In the genomic region with DNA sequence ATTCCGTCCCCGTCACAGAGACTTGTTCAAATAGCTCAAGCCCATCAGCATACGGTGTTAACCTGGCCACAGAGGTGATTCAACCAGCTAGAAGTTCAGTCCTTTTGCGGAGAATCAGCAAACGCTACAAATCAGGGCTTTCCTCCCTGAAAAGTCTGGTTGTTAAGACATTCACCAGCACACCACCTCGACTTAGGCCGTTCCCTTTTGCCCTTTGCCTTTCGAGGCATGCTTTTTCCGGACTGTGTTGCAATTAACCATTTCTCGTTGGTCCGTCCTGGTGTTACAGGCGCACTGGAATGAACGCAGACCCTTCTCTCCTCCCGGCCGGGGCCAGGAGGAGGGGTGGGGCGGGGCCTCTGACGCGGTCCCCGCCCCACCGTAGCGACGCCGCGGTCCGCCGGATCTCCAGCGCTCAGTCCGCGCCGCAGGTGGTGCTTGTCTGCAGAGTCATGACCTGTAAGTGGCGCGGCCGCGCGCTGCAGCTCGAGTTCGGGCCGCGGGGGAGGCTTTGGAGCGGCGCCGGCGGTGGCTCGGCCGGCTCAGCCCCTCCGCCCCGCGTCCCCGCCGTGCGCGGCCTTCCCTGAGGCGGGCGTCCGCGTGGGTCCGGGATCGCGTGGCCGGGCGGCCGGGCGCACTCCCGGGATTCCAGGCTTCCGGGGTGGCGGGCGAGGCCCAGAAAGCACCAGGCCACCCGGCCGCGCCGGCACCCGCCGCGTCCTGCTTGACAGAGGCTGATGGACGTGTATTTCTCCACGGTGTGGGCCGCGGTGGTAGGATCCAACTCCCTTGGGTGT, we compare ENCODE assay signal across 1 cellular context.
TF ChIP-seq lines count a peak whose summit lies in the region.

A gene with protein sequence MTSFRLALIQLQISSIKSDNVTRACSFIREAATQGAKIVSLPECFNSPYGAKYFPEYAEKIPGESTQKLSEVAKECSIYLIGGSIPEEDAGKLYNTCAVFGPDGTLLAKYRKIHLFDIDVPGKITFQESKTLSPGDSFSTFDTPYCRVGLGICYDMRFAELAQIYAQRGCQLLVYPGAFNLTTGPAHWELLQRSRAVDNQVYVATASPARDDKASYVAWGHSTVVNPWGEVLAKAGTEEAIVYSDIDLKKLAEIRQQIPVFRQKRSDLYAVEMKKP (plus strand): TSS at position 418 of the 797 bp plus-strand sequence. CDS start 35 bp downstream, at position 453.

TF ChIP-seq in HepG2, 621 proteins besides CTCF, POLR2A, EP300 and RAD21 (continued from another document and continues in another):
- TF ChIP-seq ETS1 (CRISPR knock-in tag; IDR thresholded peaks at IDR 0.05) = 0 out of 2 replicates have a peak, but pooled peaks have one; percentile 66
- no peak for TF ChIP-seq HDAC6 (IDR thresholded peaks at IDR 0.05; ENCODE audit: low read depth, low read length)
- TF ChIP-seq ZNF550 (CRISPR knock-in tag; IDR thresholded peaks at IDR 0.05; ENCODE audit: borderline replicate concordance) = no peak
- peak; percentile 20; the same call in 1 of the 2 replicates for TF ChIP-seq CBFB (CRISPR knock-in tag; IDR thresholded peaks at IDR 0.05)
- no peak for TF ChIP-seq WIZ (CRISPR knock-in tag; IDR thresholded peaks at IDR 0.05)
- no peak for TF ChIP-seq TBL1XR1 (IDR thresholded peaks at IDR 0.05; ENCODE audit: borderline replicate concordance, low read length, partially characterized antibody)
- peak; percentile 62 for TF ChIP-seq GATAD2A (CRISPR knock-in tag; IDR thresholded peaks at IDR 0.05)
- TF ChIP-seq, protein P1, sequence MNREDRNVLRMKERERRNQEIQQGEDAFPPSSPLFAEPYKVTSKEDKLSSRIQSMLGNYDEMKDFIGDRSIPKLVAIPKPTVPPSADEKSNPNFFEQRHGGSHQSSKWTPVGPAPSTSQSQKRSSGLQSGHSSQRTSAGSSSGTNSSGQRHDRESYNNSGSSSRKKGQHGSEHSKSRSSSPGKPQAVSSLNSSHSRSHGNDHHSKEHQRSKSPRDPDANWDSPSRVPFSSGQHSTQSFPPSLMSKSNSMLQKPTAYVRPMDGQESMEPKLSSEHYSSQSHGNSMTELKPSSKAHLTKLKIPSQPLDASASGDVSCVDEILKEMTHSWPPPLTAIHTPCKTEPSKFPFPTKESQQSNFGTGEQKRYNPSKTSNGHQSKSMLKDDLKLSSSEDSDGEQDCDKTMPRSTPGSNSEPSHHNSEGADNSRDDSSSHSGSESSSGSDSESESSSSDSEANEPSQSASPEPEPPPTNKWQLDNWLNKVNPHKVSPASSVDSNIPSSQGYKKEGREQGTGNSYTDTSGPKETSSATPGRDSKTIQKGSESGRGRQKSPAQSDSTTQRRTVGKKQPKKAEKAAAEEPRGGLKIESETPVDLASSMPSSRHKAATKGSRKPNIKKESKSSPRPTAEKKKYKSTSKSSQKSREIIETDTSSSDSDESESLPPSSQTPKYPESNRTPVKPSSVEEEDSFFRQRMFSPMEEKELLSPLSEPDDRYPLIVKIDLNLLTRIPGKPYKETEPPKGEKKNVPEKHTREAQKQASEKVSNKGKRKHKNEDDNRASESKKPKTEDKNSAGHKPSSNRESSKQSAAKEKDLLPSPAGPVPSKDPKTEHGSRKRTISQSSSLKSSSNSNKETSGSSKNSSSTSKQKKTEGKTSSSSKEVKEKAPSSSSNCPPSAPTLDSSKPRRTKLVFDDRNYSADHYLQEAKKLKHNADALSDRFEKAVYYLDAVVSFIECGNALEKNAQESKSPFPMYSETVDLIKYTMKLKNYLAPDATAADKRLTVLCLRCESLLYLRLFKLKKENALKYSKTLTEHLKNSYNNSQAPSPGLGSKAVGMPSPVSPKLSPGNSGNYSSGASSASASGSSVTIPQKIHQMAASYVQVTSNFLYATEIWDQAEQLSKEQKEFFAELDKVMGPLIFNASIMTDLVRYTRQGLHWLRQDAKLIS (CRISPR knock-in tag; IDR thresholded peaks at IDR 0.05) = no peak
- TF ChIP-seq ELK4 (CRISPR knock-in tag; IDR thresholded peaks at IDR 0.05; ENCODE audit: borderline replicate concordance) = 0 out of 2 replicates have a peak, but pooled peaks have one; percentile 33
- TF ChIP-seq KDM5B (CRISPR knock-in tag; IDR thresholded peaks at IDR 0.05; ENCODE audit: borderline replicate concordance) = peak; percentile 34; the same call in 1 of the 2 replicates
- TF ChIP-seq NFE2L1 (CRISPR knock-in tag; IDR thresholded peaks at IDR 0.05; ENCODE audit: borderline replicate concordance) = no peak
- no peak for TF ChIP-seq TBP (CRISPR knock-in tag; IDR thresholded peaks at IDR 0.05)
- TF ChIP-seq GPN1 (CRISPR knock-in tag; IDR thresholded peaks at IDR 0.05; ENCODE audit: borderline replicate concordance) = no peak
- TF ChIP-seq ZNF430 (CRISPR knock-in tag; IDR thresholded peaks at IDR 0.05) = peak; percentile 59; the same call in 1 of the 2 replicates
- no peak for TF ChIP-seq ZNF891 (CRISPR knock-in tag; IDR thresholded peaks at IDR 0.05)
- TF ChIP-seq MIXL1 (CRISPR knock-in tag; IDR thresholded peaks at IDR 0.05) = peak; percentile 62; the same call in 1 of the 2 replicates
- peak; percentile 39 for TF ChIP-seq MED8 (CRISPR knock-in tag; IDR thresholded peaks at IDR 0.05; ENCODE audit: insufficient replicate concordance)
- TF ChIP-seq, protein P2, sequence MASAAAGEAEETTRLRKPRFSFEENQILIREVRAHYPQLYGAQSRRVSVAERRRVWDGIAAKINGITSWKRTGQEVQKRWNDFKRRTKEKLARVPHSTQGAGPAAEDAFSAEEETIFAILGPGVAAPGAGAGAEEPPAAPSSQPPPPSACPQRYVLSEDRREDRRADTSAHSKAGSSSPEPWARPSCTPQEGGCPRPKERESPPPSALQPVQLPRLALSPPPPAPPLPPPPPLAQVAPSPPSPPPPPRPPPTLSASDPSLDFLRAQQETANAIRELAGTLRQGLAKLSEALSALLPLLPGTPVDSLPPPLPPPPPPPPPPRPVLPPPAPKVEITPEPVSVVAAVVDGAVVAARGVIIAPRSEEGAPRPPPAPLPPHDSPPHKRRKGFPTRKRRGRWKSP (CRISPR knock-in tag; IDR thresholded peaks at IDR 0.05) = peak; percentile 75
- no peak for TF ChIP-seq NFE2 (CRISPR knock-in tag; IDR thresholded peaks at IDR 0.05)
- no peak for TF ChIP-seq ZFP62 (CRISPR knock-in tag; IDR thresholded peaks at IDR 0.05)
- TF ChIP-seq ARNTL (CRISPR knock-in tag; IDR thresholded peaks at IDR 0.05) = peak; percentile 26; the same call in 1 of the 2 replicates
- TF ChIP-seq, protein P3, sequence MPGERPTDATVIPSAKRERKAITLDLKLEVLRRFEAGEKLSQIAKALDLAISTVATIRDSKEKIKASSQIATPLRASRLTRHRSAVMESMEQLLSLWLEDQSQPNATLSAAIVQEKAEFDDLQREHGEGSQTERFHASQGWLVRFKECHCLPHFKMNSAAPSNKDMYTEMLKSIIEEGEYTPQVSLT (CRISPR knock-in tag; IDR thresholded peaks at IDR 0.05; ENCODE audit: borderline replicate concordance, low read depth) = no peak
- TF ChIP-seq, protein P4, sequence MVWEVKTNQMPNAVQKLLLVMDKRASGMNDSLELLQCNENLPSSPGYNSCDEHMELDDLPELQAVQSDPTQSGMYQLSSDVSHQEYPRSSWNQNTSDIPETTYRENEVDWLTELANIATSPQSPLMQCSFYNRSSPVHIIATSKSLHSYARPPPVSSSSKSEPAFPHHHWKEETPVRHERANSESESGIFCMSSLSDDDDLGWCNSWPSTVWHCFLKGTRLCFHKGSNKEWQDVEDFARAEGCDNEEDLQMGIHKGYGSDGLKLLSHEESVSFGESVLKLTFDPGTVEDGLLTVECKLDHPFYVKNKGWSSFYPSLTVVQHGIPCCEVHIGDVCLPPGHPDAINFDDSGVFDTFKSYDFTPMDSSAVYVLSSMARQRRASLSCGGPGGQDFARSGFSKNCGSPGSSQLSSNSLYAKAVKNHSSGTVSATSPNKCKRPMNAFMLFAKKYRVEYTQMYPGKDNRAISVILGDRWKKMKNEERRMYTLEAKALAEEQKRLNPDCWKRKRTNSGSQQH (CRISPR knock-in tag; IDR thresholded peaks at IDR 0.05; ENCODE audit: low read depth) = no peak
- TF ChIP-seq YY1 (IDR thresholded peaks at IDR 0.05; ENCODE audit: insufficient read depth, insufficient replicate concordance, low read depth, low read length) = no peak
- no peak for TF ChIP-seq ZNF660 (CRISPR knock-in tag; IDR thresholded peaks at IDR 0.05; ENCODE audit: borderline replicate concordance, low read depth)
- TF ChIP-seq ZNF687 (CRISPR knock-in tag; IDR thresholded peaks at IDR 0.05) = peak; percentile 75
- peak; percentile 82 for TF ChIP-seq KAT8 (CRISPR knock-in tag; IDR thresholded peaks at IDR 0.05)
- no peak for TF ChIP-seq IRF2 (CRISPR knock-in tag; IDR thresholded peaks at IDR 0.05)
- TF ChIP-seq NR2F6 (IDR thresholded peaks at IDR 0.05) = peak; percentile 42; the same call in 1 of the 2 replicates
- TF ChIP-seq NR2F6 (CRISPR knock-in tag; IDR thresholded peaks at IDR 0.05) = peak; percentile 60; the same call in 1 of the 2 replicates
- TF ChIP-seq KDM2A (CRISPR knock-in tag; IDR thresholded peaks at IDR 0.05; ENCODE audit: borderline replicate concordance, low read depth) = peak; percentile 75
- TF ChIP-seq, protein P5, sequence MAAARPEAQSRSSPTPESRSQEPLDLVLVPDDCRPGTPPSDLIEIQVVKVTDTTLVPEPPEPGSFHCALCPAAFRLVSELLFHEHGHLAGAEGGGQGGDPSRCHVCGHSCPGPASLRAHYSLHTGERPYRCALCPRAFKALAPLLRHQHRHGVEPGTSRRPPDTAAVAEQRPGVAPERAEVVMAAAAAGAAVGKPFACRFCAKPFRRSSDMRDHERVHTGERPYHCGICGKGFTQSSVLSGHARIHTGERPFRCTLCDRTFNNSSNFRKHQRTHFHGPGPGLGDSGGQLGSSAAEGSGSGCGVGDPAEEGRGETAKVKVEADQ (CRISPR knock-in tag; IDR thresholded peaks at IDR 0.05; ENCODE audit: borderline replicate concordance) = no peak
- peak; percentile 19; the same call in 1 of the 2 replicates for TF ChIP-seq CCDC6 (CRISPR knock-in tag; IDR thresholded peaks at IDR 0.05)
- no peak; the same call in 1 of the 2 replicates for TF ChIP-seq NFKBIZ (CRISPR knock-in tag; IDR thresholded peaks at IDR 0.05)
- TF ChIP-seq, protein P6, sequence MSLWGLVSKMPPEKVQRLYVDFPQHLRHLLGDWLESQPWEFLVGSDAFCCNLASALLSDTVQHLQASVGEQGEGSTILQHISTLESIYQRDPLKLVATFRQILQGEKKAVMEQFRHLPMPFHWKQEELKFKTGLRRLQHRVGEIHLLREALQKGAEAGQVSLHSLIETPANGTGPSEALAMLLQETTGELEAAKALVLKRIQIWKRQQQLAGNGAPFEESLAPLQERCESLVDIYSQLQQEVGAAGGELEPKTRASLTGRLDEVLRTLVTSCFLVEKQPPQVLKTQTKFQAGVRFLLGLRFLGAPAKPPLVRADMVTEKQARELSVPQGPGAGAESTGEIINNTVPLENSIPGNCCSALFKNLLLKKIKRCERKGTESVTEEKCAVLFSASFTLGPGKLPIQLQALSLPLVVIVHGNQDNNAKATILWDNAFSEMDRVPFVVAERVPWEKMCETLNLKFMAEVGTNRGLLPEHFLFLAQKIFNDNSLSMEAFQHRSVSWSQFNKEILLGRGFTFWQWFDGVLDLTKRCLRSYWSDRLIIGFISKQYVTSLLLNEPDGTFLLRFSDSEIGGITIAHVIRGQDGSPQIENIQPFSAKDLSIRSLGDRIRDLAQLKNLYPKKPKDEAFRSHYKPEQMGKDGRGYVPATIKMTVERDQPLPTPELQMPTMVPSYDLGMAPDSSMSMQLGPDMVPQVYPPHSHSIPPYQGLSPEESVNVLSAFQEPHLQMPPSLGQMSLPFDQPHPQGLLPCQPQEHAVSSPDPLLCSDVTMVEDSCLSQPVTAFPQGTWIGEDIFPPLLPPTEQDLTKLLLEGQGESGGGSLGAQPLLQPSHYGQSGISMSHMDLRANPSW (CRISPR knock-in tag; IDR thresholded peaks at IDR 0.05; ENCODE audit: borderline replicate concordance) = no peak
- no peak for TF ChIP-seq ZSCAN25 (CRISPR knock-in tag; IDR thresholded peaks at IDR 0.05)
- TF ChIP-seq ZFP36L1 (CRISPR knock-in tag; IDR thresholded peaks at IDR 0.05) = peak; percentile 59; the same call in 1 of the 2 replicates
- TF ChIP-seq PHF20 (CRISPR knock-in tag; IDR thresholded peaks at IDR 0.05) = peak; percentile 23; the same call in 1 of the 2 replicates
- peak; percentile 18 to 38; a peak in 2 of 4 replicates for TF ChIP-seq NR2F1 (CRISPR knock-in tag; IDR thresholded peaks at IDR 0.05)
- TF ChIP-seq FOXK1 (CRISPR knock-in tag; IDR thresholded peaks at IDR 0.05; ENCODE audit: borderline replicate concordance, low read depth) = peak; percentile 15; the same call in 1 of the 2 replicates
